In genomic region chr15:77059761-77060345, GRCh38 we compare ENCODE assay signal across 13 cellular contexts. TPM values are rescaled to one million over a fixed set of nuclear protein-coding genes. Genes with fewer than 3 reads are reported as not detected.
A peak's percentile ranks its signal among the peaks of the same experiment; 100 is the strongest.
DNase-seq lines count a peak whose midpoint lies in the region; ATAC-seq, FAIRE-seq and TF ChIP-seq lines count a peak whose summit lies in the region.
"Had no signal": no experiment of that assay in that cellular context is flagged by ENCODE, and none has a peak within 500 bp of the region (broad histone marks: within the 10 kb centered on the region; RNA-seq: fewer than 3 reads in every experiment).

No MANE protein-coding gene starts in this region.

- H3K9me3 ChIP-seq in GM12878 (replicated peaks; ENCODE audit: control insufficient read depth, insufficient read depth, low read length) (no peaks in the 10 kb centered on the region), subcutaneous abdominal adipose tissue (ENCODE audit: control insufficient read depth in 5 of 5, low read length in 5 of 5) (no peaks in the 10 kb centered on the region), neural progenitor cell (ENCODE audit: low read depth) (no peaks in the 10 kb centered on the region)
- H3K9me3 ChIP-seq: upper lobe of left lung had no signal

- POLR2A ChIA-PET in GM12878 (lab: Charles Lee), result interaction anchor here (1.1 kb wide), 1 partner anchor 9 kb away, joined by 4 read pairs; no protein-coding TSS in a partner anchor

- H3K4me2 ChIP-seq in GM12878 (ENCODE audit: control insufficient read depth, insufficient read depth), result peak overlapping the region; percentile 83
- H3K4me2 ChIP-seq in neural progenitor cell, result no peak overlapping the region

- TF ChIP-seq POLR2A in GM12878 (IDR thresholded peaks at IDR 0.05; ENCODE audit: low read depth, low read length), result no peak

- H3K36me3 ChIP-seq in GM12878 (ENCODE audit: control insufficient read depth in 2 of 2, insufficient read depth in 2 of 2, low read length in 1 of 2) (no peaks in the 10 kb centered on the region), subcutaneous abdominal adipose tissue (ENCODE audit: control insufficient read depth in 5 of 5, insufficient read depth in 5 of 5, low read length in 5 of 5) (peaks cover 0 to 3% (median 0%) of the 10 kb centered on the region in 5 donors), neural progenitor cell (peaks cover 5% of the 10 kb centered on the region)
- H3K36me3 ChIP-seq: upper lobe of left lung had no signal

- H2AFZ ChIP-seq in GM12878 (ENCODE audit: control insufficient read depth, low read depth, low read length) (peak overlapping the region; percentile 34), neural progenitor cell (replicated peaks) (no peak overlapping the region)

- H4K20me1 ChIP-seq in GM12878 (ENCODE audit: control insufficient read depth, insufficient read depth) (no peaks in the 10 kb centered on the region), neural progenitor cell (ENCODE audit: low read depth) (peaks cover 97% of the 10 kb centered on the region)

- H3K36me3 Mint-ChIP-seq in activated T-cell treated with anti-CD3 and anti-CD28 coated beads, Interleukin-2, amount 50 U/mL, for 24 hours (ENCODE audit: low read depth), result no peaks in the 10 kb centered on the region
- H3K36me3 Mint-ChIP-seq in neural progenitor cell, result no peaks in the 10 kb centered on the region
- no peaks in the 10 kb centered on the region for H3K36me3 Mint-ChIP-seq in stimulated activated effector memory CD8-positive, alpha-beta T cell treated with anti-CD3 and anti-CD28 coated beads, Interleukin-12 subunit alpha, Interleukin-12 subunit beta, amount 100 ng/mL, for 72 hours

- H3K27ac Mint-ChIP-seq in activated T-cell treated with anti-CD3 and anti-CD28 coated beads, Interleukin-2, amount 50 U/mL, for 24 hours, result peak overlapping the region; percentile 1
- H3K27ac Mint-ChIP-seq in neural progenitor cell, result no peak overlapping the region
- no peak overlapping the region for H3K27ac Mint-ChIP-seq in stimulated activated effector memory CD8-positive, alpha-beta T cell treated with anti-CD3 and anti-CD28 coated beads, Interleukin-12 subunit alpha, Interleukin-12 subunit beta, amount 100 ng/mL, for 72 hours

- CTCF ChIA-PET in GM12878 (lab: Yijun Ruan, JAX), result interaction anchor here (0.8 to 3.6 kb wide), 10 partner anchors 8 to 484 kb away, joined by 3 to 13 read pairs (median 4); no protein-coding TSS in a partner anchor

- RAD21 ChIA-PET in GM12878 (lab: Charles Lee; ENCODE audit: unreplicated experiment), result interaction anchor here (0.9 to 1.8 kb wide), 5 partner anchors 26 to 483 kb away, joined by 3 to 5 read pairs (median 4); no protein-coding TSS in a partner anchor

- TF ChIP-seq CTCF in GM12878 (IDR thresholded peaks at IDR 0.05 in 2 of 3, conservative IDR thresholded peaks at IDR 0.05 in 1 of 3; ENCODE audit: control insufficient read depth in 2 of 3, extremely low read depth in 1 of 3, insufficient read depth in 1 of 3, low read depth in 3 of 3, low read length in 3 of 3) (no peak), neural progenitor cell (IDR thresholded peaks at IDR 0.05) (no peak)

- H3K4me3 ChIP-seq in GM12878, result peak overlapping the region; percentile 50
- H3K4me3 ChIP-seq in subcutaneous abdominal adipose tissue (ENCODE audit: low read depth in 1 of 5, low read length in 5 of 5), result peak overlapping the region in 3 of 5 donors; percentile 7 to 22 (median 12)
- no peak overlapping the region for H3K4me3 ChIP-seq in neural progenitor cell
- H3K4me3 ChIP-seq: upper lobe of left lung had no signal

- peaks cover 12% of the 10 kb centered on the region for H3K4me1 ChIP-seq in GM12878 (ENCODE audit: control insufficient read depth, insufficient read depth, low read length)
- H3K4me1 ChIP-seq in subcutaneous abdominal adipose tissue (ENCODE audit: control insufficient read depth in 5 of 5, insufficient read depth in 5 of 5, low read length in 5 of 5), result peaks cover 5 to 80% (median 64%) of the 10 kb centered on the region in 5 donors
- H3K4me1 ChIP-seq in neural progenitor cell, result peaks cover 23% of the 10 kb centered on the region

- no peak for TF ChIP-seq EP300 in GM12878 (IDR thresholded peaks at IDR 0.05; ENCODE audit: borderline replicate concordance in 1 of 2, control insufficient read depth in 1 of 2, low read depth in 2 of 2, low read length in 2 of 2)

- H3K79me2 ChIP-seq in GM12878 (ENCODE audit: control insufficient read depth, insufficient read depth, low read length), result peaks cover 28% of the 10 kb centered on the region
- H3K79me2 ChIP-seq in neural progenitor cell (ENCODE audit: low read depth), result peaks cover 100% of the 10 kb centered on the region

- DNase-seq in activated T-cell treated with anti-CD3 and anti-CD28 coated beads, Interleukin-2, amount 50 U/mL, for 24 hours, result no peak
- DNase-seq in activated T-cell treated with anti-CD3 and anti-CD28 coated beads, Interleukin-2, amount 50 U/mL, for 1 hour, result no peak
- DNase-seq in GM12878 (ENCODE audit: low read depth, low spot score) (peak; percentile 34), neural progenitor cell (ENCODE audit: low spot score) (no peak), ureter (ENCODE audit: low spot score) (no peak)
- DNase-seq in stimulated activated effector memory CD8-positive, alpha-beta T cell treated with anti-CD3 and anti-CD28 coated beads, Interleukin-12 subunit alpha, Interleukin-12 subunit beta, amount 100 ng/mL, for 72 hours (ENCODE audit: low spot score in 2 of 2), result no peak
- DNase-seq: activated gamma-delta T cell treated with Interleukin-2 at 50 U/mL for 16 hours; mesendoderm; NCI-H2081 treated with DMSO at 0.1 percent for 48 hours; stimulated activated CD4-positive, alpha-beta T cell treated with anti-CD3 and anti-CD28 coated beads, Interleukin-1b, Interleukin-23, amount 100 ng/mL, for 48 hours; upper lobe of left lung had no signal

- no peaks in the 10 kb centered on the region for H3K27me3 ChIP-seq in GM12878 (replicated peaks in 1 of 2; ENCODE audit: control insufficient read depth in 2 of 2, insufficient read depth in 2 of 2, low read length in 1 of 2)
- H3K27me3 ChIP-seq in subcutaneous abdominal adipose tissue (ENCODE audit: control insufficient read depth in 5 of 5, insufficient read depth in 4 of 5, low read length in 5 of 5), result no peaks in the 10 kb centered on the region
- H3K27me3 ChIP-seq in neural progenitor cell, result no peaks in the 10 kb centered on the region
- H3K27me3 ChIP-seq: upper lobe of left lung had no signal

- in situ Hi-C loops in GM12878 (cut with MboI), result no loop called here

- H3F3A ChIP-seq in neural progenitor cell (ENCODE audit: low read depth), result no peaks in the 10 kb centered on the region

- TF ChIP-seq RAD21 in GM12878 (IDR thresholded peaks at IDR 0.05; ENCODE audit: insufficient read depth, low read depth, low read length), result no peak

- no TSS peak for BruUV-seq in GM12878 (replicated peaks; lab: Mats Ljungman, UMichigan)

- no peaks in the 10 kb centered on the region for H3K27me3 Mint-ChIP-seq in activated T-cell treated with anti-CD3 and anti-CD28 coated beads, Interleukin-2, amount 50 U/mL, for 24 hours
- H3K27me3 Mint-ChIP-seq in neural progenitor cell (ENCODE audit: insufficient read depth, low read depth), result no peaks in the 10 kb centered on the region

- H3K27ac ChIP-seq in GM12878 (ENCODE audit: control insufficient read depth, insufficient read depth) (peak overlapping the region; percentile 55), subcutaneous abdominal adipose tissue (ENCODE audit: low read depth, low read length) (peak overlapping the region; percentile 99), neural progenitor cell (no peak overlapping the region)
- H3K27ac ChIP-seq: upper lobe of left lung had no signal

- intact Hi-C loops in GM12878 (cut with micrococcal nuclease; ENCODE audit: unreplicated experiment), result no loop called here

- H3K4me1 Mint-ChIP-seq in activated T-cell treated with anti-CD3 and anti-CD28 coated beads, Interleukin-2, amount 50 U/mL, for 24 hours (ENCODE audit: low read depth), result peaks cover 46% of the 10 kb centered on the region
- H3K4me1 Mint-ChIP-seq in neural progenitor cell, result peaks cover 27% of the 10 kb centered on the region
- H3K4me1 Mint-ChIP-seq in stimulated activated effector memory CD8-positive, alpha-beta T cell treated with anti-CD3 and anti-CD28 coated beads, Interleukin-12 subunit alpha, Interleukin-12 subunit beta, amount 100 ng/mL, for 72 hours, result peaks cover 36% of the 10 kb centered on the region

- ATAC-seq in HG02938 (IDR thresholded peaks at IDR 0.05; ENCODE audit: unreplicated experiment), result peak; percentile 65
- peak; percentile 83 for ATAC-seq in GM12878
- ATAC-seq in stimulated activated effector memory CD8-positive, alpha-beta T cell treated with anti-CD3 and anti-CD28 coated beads, Interleukin-12 subunit alpha, Interleukin-12 subunit beta, amount 100 ng/mL, for 72 hours, result no peak

- FAIRE-seq in GM12878 (lab: Jason Lieb, UNC), result peak; percentile 57

- no peaks in the 10 kb centered on the region for H3K9me3 Mint-ChIP-seq in activated T-cell treated with anti-CD3 and anti-CD28 coated beads, Interleukin-2, amount 50 U/mL, for 24 hours
- H3K9me3 Mint-ChIP-seq in neural progenitor cell, result no peaks in the 10 kb centered on the region
- H3K9me3 Mint-ChIP-seq in stimulated activated effector memory CD8-positive, alpha-beta T cell treated with anti-CD3 and anti-CD28 coated beads, Interleukin-12 subunit alpha, Interleukin-12 subunit beta, amount 100 ng/mL, for 72 hours, result no peaks in the 10 kb centered on the region

- SMC1A ChIA-PET in GM12878 (lab: Charles Lee; ENCODE audit: uncharacterized antibody, unreplicated experiment), result interaction anchor here (0.6 to 2.8 kb wide), 10 partner anchors 9 to 267 kb away, joined by 3 to 22 read pairs (median 4); no protein-coding TSS in a partner anchor

- no peak overlapping the region for H3K4me3 Mint-ChIP-seq in activated T-cell treated with anti-CD3 and anti-CD28 coated beads, Interleukin-2, amount 50 U/mL, for 24 hours
- H3K4me3 Mint-ChIP-seq in neural progenitor cell, result no peak overlapping the region
- no peak overlapping the region for H3K4me3 Mint-ChIP-seq in stimulated activated effector memory CD8-positive, alpha-beta T cell treated with anti-CD3 and anti-CD28 coated beads, Interleukin-12 subunit alpha, Interleukin-12 subunit beta, amount 100 ng/mL, for 72 hours

- H3K9ac ChIP-seq in GM12878 (ENCODE audit: control insufficient read depth, insufficient read depth, low read length) (no peak overlapping the region), subcutaneous abdominal adipose tissue (ENCODE audit: low read length in 5 of 5) (peak overlapping the region in 3 of 5 donors; percentile 2 to 51 (median 35)), neural progenitor cell (no peak overlapping the region)

- WGBS in GM12878 (ENCODE audit: insufficient coverage, insufficient replicate concordance, low lambda C conversion rate, missing lambda C conversion rate), result 2% methylated on average over 2 of the region's 2 CpGs

RNA-seq across cellular contexts. Expression of gene TSPAN3, which starts 11.1 kb away (rescaled TPM):
- total RNA-seq in GM12878 (2013; cell fraction: nucleolus; rRNA removed), result 32.5 and 33.4 TPM in 2 replicates
- total RNA-seq in GM12878 (2014; rRNA removed) (59.0 and 63.0 TPM in 2 replicates), GM12878 (2014; rRNA removed; fragmentation: Illumina TruSeq; extraction: Trizol) (52.8 and 55.4 TPM in 2 replicates), GM12878 (2021) (51.2 and 52.6 TPM in 2 replicates), neural progenitor cell (ENCODE audit: low replicate concordance) (331 and 474 TPM in 2 replicates), ureter (166 TPM)
- 42.9 TPM for polyA plus RNA-seq in GM12878 (2011; ENCODE audit: low read depth)
- polyA plus RNA-seq in GM12878 (2011; rRNA removed) (45.2 and 48.8 TPM in 2 replicates), GM12878 (2014; fragmentation: Illumina TruSeq; extraction: Trizol) (60.4 and 78.2 TPM in 2 replicates), GM12878 (2014; fragmentation: Nextera tagmentation; extraction: Ambion mirVana) (10 to 100 TPM; 18.9 to 31.7 TPM), GM12878 (2014; rRNA removed) (59.4 and 64.0 TPM in 2 replicates), GM12878 (2016; fragmentation: Nextera tagmentation; extraction: Ambion mirVana) (100 to 1,000 TPM; 103 to 114 TPM)
- 44.9 and 46.4 TPM in 2 replicates for polyA plus RNA-seq in GM12878 (2011; cell fraction: cytosol; rRNA removed)
- 26.2 and 30.1 TPM in 2 replicates for polyA plus RNA-seq in GM12878 (2011; cell fraction: nucleus; rRNA removed)
- 50.0 and 53.4 TPM in 2 replicates for polyA plus RNA-seq in GM12878 (2012)
- 47.9 and 57.2 TPM in 2 replicates for polyA minus RNA-seq in GM12878 (2011; rRNA and poly(A)+ RNA removed)
- 13.8 and 18.6 TPM in 2 replicates for polyA minus RNA-seq in GM12878 (2011; cell fraction: cytosol; rRNA and poly(A)+ RNA removed)
- 6.3 and 13.0 TPM in 2 replicates for polyA minus RNA-seq in GM12878 (2011; cell fraction: nucleus; rRNA and poly(A)+ RNA removed)

Comparison
In these comparisons a context has a peak if more than half of its experiments do, and no peak if none do; other contexts are left out.
1. H3K9ac ChIP-seq: peak in subcutaneous abdominal adipose tissue (3 of 5); none in GM12878 (single experiment) and neural progenitor cell (single experiment).